In the genomic region with DNA sequence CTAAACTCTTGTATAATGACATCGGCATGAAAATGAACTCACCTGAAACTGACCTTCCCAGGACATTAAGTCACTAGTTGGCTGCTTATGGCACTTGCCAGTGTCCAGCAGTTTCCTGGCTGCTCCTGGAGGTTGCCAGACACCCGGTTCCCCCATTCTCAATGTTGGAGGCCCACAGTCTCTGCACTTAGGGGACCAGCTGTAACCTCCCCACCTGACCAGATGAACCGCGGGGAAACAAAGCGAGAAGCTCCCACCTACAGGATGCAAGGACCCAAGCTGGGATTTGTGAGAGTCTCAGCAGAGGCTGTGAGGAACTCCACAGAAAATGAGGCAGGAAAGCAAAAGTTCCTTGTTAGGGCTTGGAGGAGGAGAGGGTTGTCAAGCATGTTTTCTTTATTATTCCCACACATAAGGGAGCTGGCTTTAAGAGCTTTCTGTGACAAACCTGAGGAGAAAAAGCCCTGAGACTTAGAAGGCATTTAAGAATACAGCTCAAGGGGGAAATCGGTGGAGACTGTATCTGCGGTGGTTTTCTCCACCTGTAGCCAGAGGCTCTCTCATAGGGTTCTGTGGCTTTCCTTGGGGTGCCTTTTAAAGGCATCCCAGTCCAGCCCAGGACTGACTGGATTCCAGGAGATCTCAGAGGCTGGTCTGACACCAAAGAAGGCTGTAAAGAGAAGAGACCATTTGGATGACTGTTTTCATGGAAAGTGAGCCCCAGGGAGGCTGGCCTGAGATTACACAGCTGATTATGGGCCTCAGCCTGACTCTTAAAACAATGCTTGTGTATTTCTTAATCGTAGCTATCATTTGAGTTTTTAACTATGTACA, we compare ENCODE assay signal across 8 cellular contexts. TPM values are rescaled to one million over a fixed set of nuclear protein-coding genes. Genes with fewer than 3 reads are reported as not detected.
DNase-seq lines count a peak whose midpoint lies in the region; ATAC-seq and TF ChIP-seq lines count a peak whose summit lies in the region.

No MANE protein-coding gene starts in this region.

- intact Hi-C loops in tibial artery (cut with DNase I; ENCODE audit: low total_unique reads): loop anchor here (5.0 kb wide), 2 partner anchors 45 to 355 kb away; no protein-coding TSS in a partner anchor

- H3K4me3 Mint-ChIP-seq in activated T-cell treated with anti-CD3 and anti-CD28 coated beads, Interleukin-2, amount 50 U/mL, for 4 hours: peak overlapping the region; percentile 84
- peak overlapping the region; percentile 89 for H3K4me3 Mint-ChIP-seq in activated naive CD8-positive, alpha-beta T cell treated with anti-CD3 and anti-CD28 coated beads, Interleukin-2, amount 50 U/mL, for 24 hours

- peaks cover 0 to 54% (median 40%) of the 10 kb centered on the region in 4 donors for H3K4me1 ChIP-seq in tibial artery

- peak overlapping the region; percentile 67 for H3K27ac Mint-ChIP-seq in activated naive CD8-positive, alpha-beta T cell treated with anti-CD3 and anti-CD28 coated beads, Interleukin-2, amount 50 U/mL, for 24 hours

- H3K27me3 Mint-ChIP-seq in activated T-cell treated with anti-CD3 and anti-CD28 coated beads, Interleukin-2, amount 50 U/mL, for 4 hours (ENCODE audit: low read depth): peaks cover 44% of the 10 kb centered on the region
- peaks cover 45% of the 10 kb centered on the region for H3K27me3 Mint-ChIP-seq in activated naive CD8-positive, alpha-beta T cell treated with anti-CD3 and anti-CD28 coated beads, Interleukin-2, amount 50 U/mL, for 24 hours

- peak overlapping the region; percentile 93 to 97 for H3K27ac ChIP-seq in tibial artery

- TF ChIP-seq CTCF in kidney epithelial cell (IDR thresholded peaks at IDR 0.05; ENCODE audit: insufficient read depth, low read length, poor library complexity, severe bottlenecking) (no peak), tibial artery (IDR thresholded peaks at IDR 0.05) (no peak)

- H3K9me3 Mint-ChIP-seq in activated T-cell treated with anti-CD3 and anti-CD28 coated beads, Interleukin-2, amount 50 U/mL, for 4 hours: no peaks in the 10 kb centered on the region
- no peaks in the 10 kb centered on the region for H3K9me3 Mint-ChIP-seq in activated naive CD8-positive, alpha-beta T cell treated with anti-CD3 and anti-CD28 coated beads, Interleukin-2, amount 50 U/mL, for 24 hours

- no peaks in the 10 kb centered on the region for H3K9me3 ChIP-seq in tibial artery

- no peak for DNase-seq in activated T-cell treated with anti-CD3 and anti-CD28 coated beads, Interleukin-2, amount 50 U/mL, for 4 hours
- DNase-seq in activated T-cell treated with anti-CD3 and anti-CD28 coated beads for 4 hours (no peak), kidney epithelial cell (ENCODE audit: low read depth) (no peak), tibial artery (no peak), mucosa of gallbladder (ENCODE audit: low spot score) (no peak)
- no peak for DNase-seq in activated naive CD8-positive, alpha-beta T cell treated with anti-CD3 and anti-CD28 coated beads, Interleukin-2, amount 50 U/mL, for 24 hours
- DNase-seq in activated CD8-positive, alpha-beta memory T cell treated with anti-CD3 and anti-CD28 coated beads, Interleukin-2, amount 50 U/mL, for 48 hours: no peak

- ATAC-seq in activated T-cell treated with anti-CD3 and anti-CD28 coated beads, Interleukin-2, amount 50 U/mL, for 4 hours: no peak
- ATAC-seq in activated naive CD8-positive, alpha-beta T cell treated with anti-CD3 and anti-CD28 coated beads, Interleukin-2, amount 50 U/mL, for 24 hours: no peak
- ATAC-seq in HG03135 (IDR thresholded peaks at IDR 0.05; ENCODE audit: unreplicated experiment): no peak

- H3K36me3 ChIP-seq in kidney epithelial cell (ENCODE audit: control insufficient read depth, insufficient read depth, low read length) (peaks cover 3% of the 10 kb centered on the region), tibial artery (peaks cover 11 to 42% (median 32%) of the 10 kb centered on the region in 3 donors)

- H3K36me3 Mint-ChIP-seq in activated T-cell treated with anti-CD3 and anti-CD28 coated beads, Interleukin-2, amount 50 U/mL, for 4 hours (ENCODE audit: insufficient read depth): no peaks in the 10 kb centered on the region
- no peaks in the 10 kb centered on the region for H3K36me3 Mint-ChIP-seq in activated naive CD8-positive, alpha-beta T cell treated with anti-CD3 and anti-CD28 coated beads, Interleukin-2, amount 50 U/mL, for 24 hours (ENCODE audit: low read depth)

- H3K4me3 ChIP-seq in kidney epithelial cell (ENCODE audit: low read depth, low read length): peak overlapping the region; percentile 87
- peak overlapping the region; percentile 90 to 95 for H3K4me3 ChIP-seq in tibial artery

- no peaks in the 10 kb centered on the region for H3K27me3 ChIP-seq in kidney epithelial cell (ENCODE audit: control insufficient read depth, insufficient read depth, low read length)
- no peaks in the 10 kb centered on the region for H3K27me3 ChIP-seq in tibial artery

- H3K4me1 Mint-ChIP-seq in activated T-cell treated with anti-CD3 and anti-CD28 coated beads, Interleukin-2, amount 50 U/mL, for 4 hours (ENCODE audit: low read depth): peaks cover 18% of the 10 kb centered on the region
- H3K4me1 Mint-ChIP-seq in activated naive CD8-positive, alpha-beta T cell treated with anti-CD3 and anti-CD28 coated beads, Interleukin-2, amount 50 U/mL, for 24 hours: peaks cover 26% of the 10 kb centered on the region

RNA-seq across cellular contexts. Expression of gene TPM1, which starts 4.6 kb away (rescaled TPM):
- total RNA-seq in activated T-cell treated with anti-CD3 and anti-CD28 coated beads, Interleukin-2, amount 50 U/mL, for 4 hours: 10 to 100 TPM in 1 of 3 donors, 1 to 10 TPM in 2; 9.5 to 11.4 (median 9.5) TPM
- total RNA-seq in kidney epithelial cell: 818 and 847 TPM in 2 replicates
- 1,361 TPM for total RNA-seq in mucosa of gallbladder

Comparison
In these comparisons a context has a peak if more than half of its experiments do, and no peak if none do; other contexts are left out.
1. RNA of gene TPM1, which starts 4.6 kb away (total RNA-seq): 1,361 TPM in mucosa of gallbladder (single experiment) and 818 to 847 TPM in kidney epithelial cell; 9.5 to 11.4 TPM in activated T-cell treated with anti-CD3 and anti-CD28 coated beads, Interleukin-2, amount 50 U/mL, for 4 hours; every median in the first group is over 10 times any median in the second.